Comparison of ENCODE assay signal across 1 cellular context in genomic region chr2:190270298-190270697, GRCh38.
TF ChIP-seq lines count a peak whose summit lies in the region.

No MANE protein-coding gene starts in this region.

TF ChIP-seq in HepG2, 621 proteins besides CTCF, POLR2A, EP300 and RAD21 (continued from another document):
- TF ChIP-seq FOSL2 (CRISPR knock-in tag; IDR thresholded peaks at IDR 0.05) (peak; percentile 9; the same call in 1 of the 2 replicates), KLF11 (CRISPR knock-in tag; IDR thresholded peaks at IDR 0.05) (no peak), THAP11 (CRISPR knock-in tag; IDR thresholded peaks at IDR 0.05) (peak; percentile 26; the same call in 1 of the 2 replicates)
